In genomic region chr1:234499119-234500039, GRCh38 we compare ENCODE assay signal across 8 cellular contexts. TPM values are rescaled to one million over a fixed set of nuclear protein-coding genes. Genes with fewer than 3 reads are reported as not detected.
DNase-seq lines count a peak whose midpoint lies in the region; ATAC-seq and TF ChIP-seq lines count a peak whose summit lies in the region.

No MANE protein-coding gene starts in this region.

- H3K27me3 ChIP-seq in SJCRH30 = no peaks in the 10 kb centered on the region

- no peaks in the 10 kb centered on the region for H3K9me3 ChIP-seq in SJCRH30 (replicated peaks)

- DNase-seq in CD1c-positive myeloid dendritic cell (ENCODE audit: extremely low spot score) (peak; percentile 92), M059J (ENCODE audit: low read depth) (peak; percentile 92), SJCRH30 (peak; percentile 85 to 93), foreskin fibroblast (peak; percentile 85 to 96), nucleus accumbens (lab: John Stamatoyannopoulos, UW) (peak in 55 of 56 donors; percentile 21 to 96 (median 85)), stromal cell of bone marrow (ENCODE audit: low read depth) (peak; percentile 88)
- DNase-seq in activated gamma-delta T cell treated with anti-CD3 and anti-CD28 coated beads, Interleukin-2, amount 50 U/mL, for 16 hours (ENCODE audit: low read depth) = peak; percentile 75

- peaks cover 16% of the 10 kb centered on the region for H3K4me1 ChIP-seq in SJCRH30

- ATAC-seq in GM21390 (IDR thresholded peaks at IDR 0.05; ENCODE audit: unreplicated experiment) = peak; percentile 42

- no peaks in the 10 kb centered on the region for H3K36me3 ChIP-seq in SJCRH30

- peak overlapping the region; percentile 51 for H3K4me3 ChIP-seq in SJCRH30
- H3K4me3 ChIP-seq in foreskin fibroblast (ENCODE audit: low read depth in 1 of 2, low read length in 2 of 2) = peak overlapping the region; percentile 4 to 27

- peak; percentile 89 for TF ChIP-seq CTCF in foreskin fibroblast (IDR thresholded peaks at IDR 0.05; ENCODE audit: low read depth, low read length)

- peak overlapping the region; percentile 73 for H3K27ac ChIP-seq in SJCRH30

RNA-seq across cellular contexts. Expression of gene TARBP1, which starts 20.4 kb away (rescaled TPM):
- total RNA-seq in M059J (2014; rRNA removed; shearing (Covaris generic)) = 17.1 and 27.3 TPM in 2 replicates
- 13.9 and 14.8 TPM in 2 replicates for total RNA-seq in SJCRH30 (2014; rRNA removed; shearing (Covaris generic))

Comparison
In these comparisons a context has a peak if more than half of its experiments do, and no peak if none do; other contexts are left out.
1. Peak in every context shown above with its lines: DNase-seq, ATAC-seq, H3K4me3 ChIP-seq and H3K27ac ChIP-seq.